ENCODE assay signal across 14 cellular contexts in the genomic region with DNA sequence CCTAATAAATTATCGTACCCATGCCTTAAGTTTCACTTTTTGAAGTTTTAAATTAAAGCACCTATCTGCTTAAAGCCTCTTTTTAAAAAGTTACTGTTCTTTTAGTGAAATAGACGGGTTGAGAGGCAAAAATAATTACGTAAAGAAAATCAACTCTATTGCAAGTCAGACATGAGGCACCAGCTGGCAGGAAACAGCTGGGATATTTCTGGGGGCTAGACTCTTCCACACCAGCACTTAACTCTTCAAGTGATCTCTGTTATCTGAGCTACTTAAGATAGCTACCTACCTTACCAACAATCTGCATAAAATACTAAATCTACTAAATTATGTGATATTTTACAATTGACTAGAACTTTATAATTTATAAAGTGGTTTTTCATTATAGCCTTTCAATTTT. TPM values are rescaled to one million over a fixed set of nuclear protein-coding genes. Genes with fewer than 3 reads are reported as not detected.
A peak's percentile ranks its signal among the peaks of the same experiment; 100 is the strongest.
DNase-seq lines count a peak whose midpoint lies in the region; ATAC-seq and TF ChIP-seq lines count a peak whose summit lies in the region.
"Had no signal": no experiment of that assay in that cellular context is flagged by ENCODE, and none has a peak within 500 bp of the region (broad histone marks: within the 10 kb centered on the region; RNA-seq: fewer than 3 reads in every experiment).

No MANE protein-coding gene starts in this region.

- H3K27me3 Mint-ChIP-seq in naive thymus-derived CD4-positive, alpha-beta T cell = no peaks in the 10 kb centered on the region

- intact Hi-C loops in mammary epithelial cell (cut with micrococcal nuclease) = no loop called here
- intact Hi-C loops in naive thymus-derived CD4-positive, alpha-beta T cell (cut with micrococcal nuclease) = no loop called here

- H3K4me3 ChIP-seq in BLaER1 treated with 17β-estradiol and CSF1 and Interleukin-3, amounts not matched to agents 10 nM and 100 nM = peak overlapping the region in 4 of 10 experiments; percentile 8 to 47 (median 29); a peak in 5 of 20 replicates
- no peak overlapping the region for H3K4me3 ChIP-seq in Jurkat, Clone E6-1 (ENCODE audit: low read length)
- peak overlapping the region in 1 of 3 experiments; percentile 18 for H3K4me3 ChIP-seq in mammary epithelial cell (replicated peaks in 1 of 3; ENCODE audit: insufficient read depth in 1 of 3, low read depth in 2 of 3, low read length in 3 of 3)
- no peak overlapping the region for H3K4me3 ChIP-seq in naive thymus-derived CD4-positive, alpha-beta T cell (ENCODE audit: low read length)

- peaks cover 19 to 34% (median 23%) of the 10 kb centered on the region in 10 experiments for H3K4me1 ChIP-seq in BLaER1 treated with 17β-estradiol and CSF1 and Interleukin-3, amounts not matched to agents 10 nM and 100 nM
- peaks cover 43% of the 10 kb centered on the region for H3K4me1 ChIP-seq in mammary epithelial cell (ENCODE audit: insufficient read depth, low read length)
- peaks cover 5 to 37% of the 10 kb centered on the region in 2 donors for H3K4me1 ChIP-seq in naive thymus-derived CD4-positive, alpha-beta T cell (ENCODE audit: control insufficient read depth in 2 of 2, insufficient read depth in 2 of 2, low read length in 2 of 2)

- H3K27ac Mint-ChIP-seq in naive thymus-derived CD4-positive, alpha-beta T cell = peak overlapping the region in 4 of 9 donors; percentile 33 to 80 (median 53)

- H3K36me3 Mint-ChIP-seq in naive thymus-derived CD4-positive, alpha-beta T cell = peaks cover 0 to 11% (median 2%) of the 10 kb centered on the region in 5 donors

- peak overlapping the region; percentile 66 to 88 (median 79) for H3K4me2 ChIP-seq in BLaER1 treated with 17β-estradiol and CSF1 and Interleukin-3, amounts not matched to agents 10 nM and 100 nM
- H3K4me2 ChIP-seq in mammary epithelial cell (ENCODE audit: insufficient read depth, low read depth, low read length) = peak overlapping the region; percentile 71

- H3K4me1 Mint-ChIP-seq in naive thymus-derived CD4-positive, alpha-beta T cell = peaks cover 32 to 77% (median 66%) of the 10 kb centered on the region in 7 donors

- CTCF ChIA-PET in mammary epithelial cell (lab: Charles Lee; ENCODE audit: low non-redundant PET) = no interaction called here
- CTCF ChIA-PET in naive thymus-derived CD4-positive, alpha-beta T cell (lab: Charles Lee) = no interaction called here

- H3K27me3 ChIP-seq in BLaER1 treated with 17β-estradiol and CSF1 and Interleukin-3, amounts not matched to agents 10 nM and 100 nM = no peaks in the 10 kb centered on the region
- no peaks in the 10 kb centered on the region for H3K27me3 ChIP-seq in mammary epithelial cell (ENCODE audit: insufficient read depth, low read length)
- H3K27me3 ChIP-seq in naive thymus-derived CD4-positive, alpha-beta T cell (ENCODE audit: control insufficient read depth in 2 of 2, insufficient read depth in 2 of 2, low read length in 2 of 2) = no peaks in the 10 kb centered on the region

- no peaks in the 10 kb centered on the region for H3K9me3 Mint-ChIP-seq in naive thymus-derived CD4-positive, alpha-beta T cell

- H3K9ac ChIP-seq in BLaER1 treated with 17β-estradiol and CSF1 and Interleukin-3, amounts not matched to agents 10 nM and 100 nM = peak overlapping the region in 10 of 11 experiments; percentile 32 to 66 (median 58); a peak in 18 of 22 replicates
- H3K9ac ChIP-seq in mammary epithelial cell (ENCODE audit: insufficient read depth, low read length) = no peak overlapping the region

- no peak for TF ChIP-seq CTCF in mammary epithelial cell (conservative IDR thresholded peaks at IDR 0.05 in 1 of 2, IDR thresholded peaks at IDR 0.05 in 1 of 2; ENCODE audit: extremely low read depth in 1 of 2, insufficient read depth in 1 of 2, low read depth in 1 of 2, low read length in 2 of 2)

- peak; percentile 27 for DNase-seq in Jurkat, Clone E6-1 (ENCODE audit: low read depth, low spot score)
- no peak for DNase-seq in mammary epithelial cell
- no peak for DNase-seq in naive thymus-derived CD4-positive, alpha-beta T cell
- no peak for DNase-seq in NOMO-1 treated with DMSO at 0.1 percent for 48 hours (lab: John Stamatoyannopoulos, UW; ENCODE audit: unreplicated experiment)
- no peak for DNase-seq in activated CD4-positive, CD25-positive, alpha-beta regulatory T cell treated with anti-CD3 and anti-CD28 coated beads, Interleukin-2, amount 50 U/mL, for 72 hours
- DNase-seq: DMS79; erythroblast; GOT3; MM.1S; stimulated activated CD8-positive, alpha-beta memory T cell treated with anti-CD3 and anti-CD28 coated beads, Interleukin-4, amount 100 ng/mL, for 48 hours had no signal

- H3K9me3 ChIP-seq in BLaER1 treated with 17β-estradiol and CSF1 and Interleukin-3, amounts not matched to agents 10 nM and 100 nM (replicated peaks in 1 of 11) = no peaks in the 10 kb centered on the region
- no peaks in the 10 kb centered on the region for H3K9me3 ChIP-seq in mammary epithelial cell (replicated peaks; ENCODE audit: insufficient read depth, low read length)
- no peaks in the 10 kb centered on the region for H3K9me3 ChIP-seq in naive thymus-derived CD4-positive, alpha-beta T cell (ENCODE audit: control insufficient read depth in 2 of 3, low read length in 3 of 3)

- peaks cover 27 to 97% (median 80%) of the 10 kb centered on the region in 11 experiments for H4K20me1 ChIP-seq in BLaER1 treated with 17β-estradiol and CSF1 and Interleukin-3, amounts not matched to agents 10 nM and 100 nM
- H4K20me1 ChIP-seq in mammary epithelial cell (ENCODE audit: insufficient read depth, low read length) = no peaks in the 10 kb centered on the region

- no peak overlapping the region for H2AFZ ChIP-seq in mammary epithelial cell (ENCODE audit: low read depth, low read length)

- no TSS peak for BruUV-seq in mammary epithelial cell (replicated peaks; lab: Mats Ljungman, UMichigan)

- POLR2A ChIA-PET in naive thymus-derived CD4-positive, alpha-beta T cell (lab: Charles Lee) = no interaction called here

- 9% methylated on average over 3 of the region's 3 CpGs for WGBS in mammary epithelial cell (ENCODE audit: low coverage, missing lambda C conversion rate)

- peaks cover 26 to 60% (median 33%) of the 10 kb centered on the region in 11 experiments; a peak in 19 of 22 replicates for H3K36me3 ChIP-seq in BLaER1 treated with 17β-estradiol and CSF1 and Interleukin-3, amounts not matched to agents 10 nM and 100 nM
- H3K36me3 ChIP-seq in mammary epithelial cell (ENCODE audit: insufficient read depth, low read length) = peaks cover 2% of the 10 kb centered on the region
- H3K36me3 ChIP-seq in naive thymus-derived CD4-positive, alpha-beta T cell (ENCODE audit: control insufficient read depth in 2 of 3, insufficient read depth in 3 of 3, low read length in 3 of 3) = peaks cover 0 to 5% (median 0%) of the 10 kb centered on the region in 3 experiments

- peaks cover 86% of the 10 kb centered on the region for H3K79me2 ChIP-seq in mammary epithelial cell (ENCODE audit: insufficient read depth, low read length)

- peak overlapping the region in 10 of 11 experiments; percentile 32 to 81 (median 58); a peak in 20 of 22 replicates for H3K27ac ChIP-seq in BLaER1 treated with 17β-estradiol and CSF1 and Interleukin-3, amounts not matched to agents 10 nM and 100 nM
- no peak overlapping the region for H3K27ac ChIP-seq in mammary epithelial cell (ENCODE audit: insufficient read depth, low read depth, low read length)
- H3K27ac ChIP-seq in naive thymus-derived CD4-positive, alpha-beta T cell (ENCODE audit: low read depth, low read length) = peak overlapping the region; percentile 3

- in situ Hi-C loops in mammary epithelial cell (cut with MboI; ENCODE audit: low sequenced_read_pairs in 2 of 2) = loop anchor here in 1 of 2 donors (5.0 kb wide), 1 partner anchor 34 kb away; a partner anchor contains a TSS

- dilution Hi-C loops in mammary epithelial cell (cut with HindIII; ENCODE audit: low sequenced_read_pairs) = loop anchor here (5.0 to 10.0 kb wide), 2 partner anchors 56 to 71 kb away; a partner anchor contains a TSS

- H3K4me3 Mint-ChIP-seq in naive thymus-derived CD4-positive, alpha-beta T cell = peak overlapping the region in 6 of 10 donors; percentile 17 to 73 (median 38)

- no peak for ATAC-seq in naive thymus-derived CD4-positive, alpha-beta T cell
- ATAC-seq in GM19328 (IDR thresholded peaks at IDR 0.05; ENCODE audit: unreplicated experiment) = no peak
- ATAC-seq in HG02678 (IDR thresholded peaks at IDR 0.05; ENCODE audit: unreplicated experiment) = no peak

RNA-seq across cellular contexts. Expression of a gene that starts 35.8 kb away (rescaled TPM):
- polyA plus RNA-seq in Jurkat, Clone E6-1 (2012; ENCODE audit: insufficient read depth, insufficient read length) = 23.2 TPM
- total RNA-seq in mammary epithelial cell = 10 to 100 TPM; 37.8 to 49.4 TPM
- polyA plus RNA-seq in mammary epithelial cell = 24.0 TPM
- 99.3 TPM for polyA minus RNA-seq in mammary epithelial cell
- total RNA-seq in naive thymus-derived CD4-positive, alpha-beta T cell = 10 to 100 TPM; 36.2 to 47.2 (median 37.8) TPM
- 10 to 100 TPM in 1 of 2 donors, 1 to 10 TPM in 1; 8.5 to 24.3 TPM for polyA plus RNA-seq in naive thymus-derived CD4-positive, alpha-beta T cell

RNA-seq across cellular contexts. Expression of a gene that starts 39.8 kb away (rescaled TPM):
- not detected for polyA plus RNA-seq in Jurkat, Clone E6-1 (2012; ENCODE audit: insufficient read depth, insufficient read length)
- not detected for total RNA-seq in mammary epithelial cell
- not detected for polyA plus RNA-seq in mammary epithelial cell
- not detected for polyA minus RNA-seq in mammary epithelial cell
- total RNA-seq in naive thymus-derived CD4-positive, alpha-beta T cell = not detected
- polyA plus RNA-seq in naive thymus-derived CD4-positive, alpha-beta T cell = not detected
- total RNA-seq: lower leg skin had no signal

RNA-seq across cellular contexts. Expression of a gene that starts 55.0 kb away (rescaled TPM):
- 2.3 TPM for polyA plus RNA-seq in Jurkat, Clone E6-1 (2012; ENCODE audit: insufficient read depth, insufficient read length)
- under 1 TPM; 0.17 to 0.45 TPM for total RNA-seq in mammary epithelial cell
- polyA plus RNA-seq in mammary epithelial cell = 1.2 TPM
- 15.7 TPM for polyA minus RNA-seq in mammary epithelial cell
- total RNA-seq in naive thymus-derived CD4-positive, alpha-beta T cell = not detected
- not detected for polyA plus RNA-seq in naive thymus-derived CD4-positive, alpha-beta T cell
